In the genomic region with DNA sequence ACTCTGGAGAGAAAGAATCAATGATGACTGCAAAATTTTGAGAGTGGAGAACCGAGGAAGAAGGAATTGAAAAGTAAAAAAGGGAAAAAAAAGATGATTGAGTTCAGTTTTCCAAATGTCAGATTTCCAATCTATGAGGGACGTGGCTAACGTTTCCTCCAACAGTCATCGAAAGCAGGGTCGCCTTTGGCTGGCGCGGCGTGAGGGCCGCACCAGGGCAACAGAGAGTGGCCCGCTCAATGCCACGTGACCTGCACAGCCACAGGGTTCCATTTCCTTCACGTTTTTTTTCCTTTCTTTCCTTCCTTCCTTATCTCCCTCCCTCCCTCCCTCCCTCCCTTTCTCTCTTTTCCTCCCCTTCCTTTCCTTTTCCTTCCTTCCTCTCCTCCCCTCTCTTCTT, we compare ENCODE assay signal across 25 cellular contexts.
"Had no signal": no experiment of that assay in that cellular context is flagged by ENCODE, and none has a peak within 500 bp of the region (broad histone marks: within the 10 kb centered on the region; RNA-seq: fewer than 3 reads in every experiment).

No MANE protein-coding gene starts in this region.

- H3K36me3 ChIP-seq: left lung, stomach, thoracic aorta, tibial artery, upper lobe of right lung had no signal

- H3K9me3 ChIP-seq: left lung, psoas muscle, stomach, thoracic aorta, tibial artery, upper lobe of right lung had no signal

- H3K27me3 ChIP-seq: left lung, upper lobe of right lung had no signal

- H3K9ac ChIP-seq: parathyroid adenoma had no signal

- H3K27ac ChIP-seq: left lung, parathyroid adenoma, psoas muscle, skin epidermis, stomach, thoracic aorta, tibial artery, upper lobe of right lung had no signal

- FAIRE-seq: islet of Langerhans, kidney, urothelium cell line had no signal

- H3K4me1 ChIP-seq: left lung, parathyroid adenoma, psoas muscle, stomach, tibial artery, upper lobe of right lung had no signal

- ATAC-seq: left colon; left lung; naive thymus-derived CD8-positive, alpha-beta T cell; psoas muscle; sciatic nerve; stimulated activated naive B cell treated with anti-CD40 and anti-IgM and Interleukin-4, amounts not matched to agents 10 μg/mL and 1 μg/mL and 100 μg/mL, for 72 hours; stimulated activated naive CD8-positive, alpha-beta T cell treated with anti-CD3 and anti-CD28 coated beads, Interleukin-15, Interleukin-2, amounts not matched to agents 100 U/mL and 50 U/mL, for 24 hours; upper lobe of right lung had no signal

- H2AFZ ChIP-seq: parathyroid adenoma had no signal

- H3K4me3 ChIP-seq: left lung, lung, psoas muscle, skin epidermis, stomach, thoracic aorta, tibial artery, upper lobe of right lung had no signal

- H3K79me2 ChIP-seq: parathyroid adenoma had no signal

- DNase-seq: hypothalamus; immature natural killer cell; kidney; left colon; left lung; naive thymus-derived CD8-positive, alpha-beta T cell; nucleus accumbens; psoas muscle; stimulated activated CD4-positive, alpha-beta T cell treated with anti-CD3 and anti-CD28 coated beads, Interleukin-12 subunit alpha, Interleukin-12 subunit beta, amount 100 ng/mL, for 4 hours; stimulated activated CD4-positive, alpha-beta T cell treated with anti-CD3 and anti-CD28 coated beads, Interleukin-15, amount 100 ng/mL, for 24 hours; stimulated activated CD4-positive, alpha-beta T cell treated with anti-CD3 and anti-CD28 coated beads, Interleukin-2, amount 100 ng/mL, for 24 hours; stimulated activated CD4-positive, alpha-beta T cell treated with anti-CD3 and anti-CD28 coated beads, Interleukin-4, amount 100 ng/mL, for 1 hour; stimulated activated naive B cell treated with anti-CD40 and anti-IgM and Interleukin-4, amounts not matched to agents 10 μg/mL and 1 μg/mL and 100 μg/mL, for 72 hours; stimulated activated naive CD8-positive, alpha-beta T cell treated with anti-CD3 and anti-CD28 coated beads, Interleukin-15, Interleukin-2, amounts not matched to agents 100 U/mL and 50 U/mL, for 24 hours; trophoblast cell; upper lobe of right lung had no signal
